8 cellular contexts compared by ENCODE assay signal in the genomic region with DNA sequence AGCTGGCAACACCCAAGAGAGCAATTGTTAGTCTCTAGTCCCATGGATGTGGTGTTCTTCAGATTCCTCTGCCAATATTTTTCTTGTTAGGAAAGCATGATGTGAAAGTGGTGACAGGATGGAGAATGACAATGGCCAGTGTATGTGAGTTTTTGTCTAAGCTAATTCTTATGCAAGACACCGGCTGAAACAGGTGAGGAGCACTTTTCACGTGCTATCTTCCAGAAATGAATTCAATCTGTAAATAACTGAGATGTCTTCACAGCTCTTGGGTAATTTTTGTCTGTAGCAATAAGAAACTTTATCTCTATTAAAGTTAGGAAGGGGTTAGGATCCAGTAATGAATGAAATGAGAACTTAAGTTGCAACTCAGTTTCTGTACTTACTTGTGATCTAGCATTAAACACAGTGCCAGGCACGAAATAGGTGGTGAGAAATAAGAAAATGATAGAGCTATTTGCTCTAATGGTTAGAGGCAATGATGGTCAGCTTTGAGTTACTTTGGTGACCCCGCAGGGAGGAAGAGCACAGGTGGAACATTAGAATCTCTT. TPM values are rescaled to one million over a fixed set of nuclear protein-coding genes. Genes with fewer than 3 reads are reported as not detected.
A peak's percentile ranks its signal among the peaks of the same experiment; 100 is the strongest.
DNase-seq lines count a peak whose midpoint lies in the region; ATAC-seq and TF ChIP-seq lines count a peak whose summit lies in the region.

No MANE protein-coding gene starts in this region.

- H3K79me2 ChIP-seq in OCI-LY1 (ENCODE audit: insufficient read depth, low read length) = peaks cover 38% of the 10 kb centered on the region

- H3K4me3 ChIP-seq in GM08714 (ENCODE audit: low read length) = peak overlapping the region; percentile 97
- peak overlapping the region; percentile 88 for H3K4me3 ChIP-seq in OCI-LY1 (ENCODE audit: low read depth, low read length, poor library complexity, severe bottlenecking)

- no peaks in the 10 kb centered on the region for H3K9me3 ChIP-seq in OCI-LY1 (ENCODE audit: low read length)

- DNase-seq in erythroblast (lab: John Stamatoyannopoulos, UW) (peak; percentile 24 to 41), progenitor cell of endocrine pancreas (ENCODE audit: low spot score, unreplicated experiment) (no peak), T-helper 9 cell (no peak), SKM-1 treated with dmso at 0.1 percent for 144 hours (lab: John Stamatoyannopoulos, UW; ENCODE audit: unreplicated experiment) (no peak)
- no peak for DNase-seq in activated CD8-positive, alpha-beta memory T cell treated with anti-CD3 and anti-CD28 coated beads, Interleukin-2, amount 50 U/mL, for 4 hours

- H3K9me2 ChIP-seq in OCI-LY1 (ENCODE audit: low read depth, low read length) = no peaks in the 10 kb centered on the region

- peak overlapping the region; percentile 92 for H3K9ac ChIP-seq in OCI-LY1 (ENCODE audit: low read length)

- ATAC-seq in HG03439 (IDR thresholded peaks at IDR 0.05; ENCODE audit: unreplicated experiment) = no peak

- no peaks in the 10 kb centered on the region for H3K27me3 ChIP-seq in OCI-LY1 (ENCODE audit: insufficient read depth, low read length)

- peaks cover 29% of the 10 kb centered on the region for H3K4me1 Mint-ChIP-seq in progenitor cell of endocrine pancreas (ENCODE audit: low read depth)

- H3K4me2 ChIP-seq in OCI-LY1 (ENCODE audit: low read length) = peak overlapping the region; percentile 91

- no peaks in the 10 kb centered on the region for H3K36me3 ChIP-seq in OCI-LY1 (ENCODE audit: insufficient read depth, low read length)

- no peaks in the 10 kb centered on the region for H3K9me3 Mint-ChIP-seq in progenitor cell of endocrine pancreas (ENCODE audit: low read depth)

- peaks cover 36% of the 10 kb centered on the region for H3K4me1 ChIP-seq in OCI-LY1 (ENCODE audit: insufficient read depth, low read length, severe bottlenecking)

- H4K20me1 ChIP-seq in OCI-LY1 (ENCODE audit: insufficient read depth, low read length) = no peaks in the 10 kb centered on the region

- TF ChIP-seq CTCF in OCI-LY1 (IDR thresholded peaks at IDR 0.05; ENCODE audit: low read length) (no peak), progenitor cell of endocrine pancreas (IDR thresholded peaks at IDR 0.05; ENCODE audit: unreplicated experiment) (no peak)

- H3K27ac ChIP-seq in OCI-LY1 (ENCODE audit: low read depth, low read length, poor library complexity, severe bottlenecking) = peak overlapping the region; percentile 42

- peak overlapping the region; percentile 89 for H3K27ac Mint-ChIP-seq in progenitor cell of endocrine pancreas

- H3K27me3 Mint-ChIP-seq in progenitor cell of endocrine pancreas = no peaks in the 10 kb centered on the region

- TF ChIP-seq POLR2A in erythroblast (IDR thresholded peaks at IDR 0.05; ENCODE audit: low read length) = no peak

- H2AFZ ChIP-seq in OCI-LY1 (ENCODE audit: low read length) = peak overlapping the region; percentile 62; the same call in 1 of the 2 replicates

- H3K4me3 Mint-ChIP-seq in progenitor cell of endocrine pancreas (ENCODE audit: low read depth) = peak overlapping the region; percentile 92

- H3K36me3 Mint-ChIP-seq in progenitor cell of endocrine pancreas (ENCODE audit: insufficient read depth) = peaks cover 2% of the 10 kb centered on the region

- no peaks in the 10 kb centered on the region for H3F3A ChIP-seq in OCI-LY1 (ENCODE audit: insufficient read depth, low read length)

RNA-seq across cellular contexts. Expression of a gene that starts 0.7 kb away (rescaled TPM):
- 65.9 and 69.2 TPM in 2 replicates for total RNA-seq in progenitor cell of endocrine pancreas

Comparison
In these comparisons a context has a peak if more than half of its experiments do, and no peak if none do; other contexts are left out.
1. DNase-seq: peak in erythroblast (2 of 2); none in progenitor cell of endocrine pancreas (single experiment), T-helper 9 cell (single experiment), activated CD8-positive, alpha-beta memory T cell treated with anti-CD3 and anti-CD28 coated beads, Interleukin-2, amount 50 U/mL, for 4 hours (single experiment) and SKM-1 treated with dmso at 0.1 percent for 144 hours (single experiment).